Comparison of ENCODE assay signal across 11 cellular contexts in the genomic region with DNA sequence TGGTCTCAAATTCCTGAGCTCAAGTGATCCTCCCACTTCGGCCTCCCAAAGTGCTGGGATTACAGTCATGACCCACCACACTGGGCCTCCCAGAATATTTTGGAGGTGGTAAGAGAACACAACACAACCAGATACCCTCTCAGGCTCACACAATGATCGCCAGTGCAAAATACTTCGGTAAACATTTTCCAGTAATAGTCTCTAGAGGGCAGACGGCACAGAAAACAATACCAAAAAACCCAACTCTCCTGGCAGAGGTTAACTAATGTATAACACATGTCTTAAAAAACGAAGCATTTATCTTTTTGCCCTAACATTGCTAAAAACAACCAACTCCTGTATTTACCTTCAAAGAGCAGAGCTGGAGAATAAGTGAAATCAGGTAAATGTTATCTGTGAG. TPM values are rescaled to one million over a fixed set of nuclear protein-coding genes. Genes with fewer than 3 reads are reported as not detected.
A peak's percentile ranks its signal among the peaks of the same experiment; 100 is the strongest.
DNase-seq lines count a peak whose midpoint lies in the region; ATAC-seq, FAIRE-seq and TF ChIP-seq lines count a peak whose summit lies in the region.
"Had no signal": no experiment of that assay in that cellular context is flagged by ENCODE, and none has a peak within 500 bp of the region (broad histone marks: within the 10 kb centered on the region; RNA-seq: fewer than 3 reads in every experiment).

No MANE protein-coding gene starts in this region.

- H3K18ac ChIP-seq in mesenchymal stem cell (ENCODE audit: low read depth in 1 of 2, low read length in 2 of 2) = no peak overlapping the region

- intact Hi-C loops in CD14-positive monocyte (cut with micrococcal nuclease) = no loop called here
- intact Hi-C loops in activated T-helper 1 cell treated with anti-CD3 and anti-CD28 coated beads, Interleukin-12 subunit alpha, Interleukin-12 subunit beta, Interleukin-2, Interleukin-4 antibody, amounts not matched to agents 30 ng/mL and 10 ng/mL and 1 ng/mL, durations not matched to agents 14 hours and 24 hours and 36 hours (cut with micrococcal nuclease) = no loop called here
- intact Hi-C loops in heart right ventricle (cut with DNase I) = loop anchor here in 3 of 10 donors (10.0 kb wide), 3 partner anchors 59 to 129 kb away; no protein-coding TSS in a partner anchor

- H3K4me3 Mint-ChIP-seq in CD14-positive monocyte = no peak overlapping the region
- peak overlapping the region; percentile 12 for H3K4me3 Mint-ChIP-seq in activated T-helper 1 cell treated with anti-CD3 and anti-CD28 coated beads, Interleukin-12 subunit alpha, Interleukin-12 subunit beta, Interleukin-2, Interleukin-4 antibody, amounts not matched to agents 30 ng/mL and 10 ng/mL and 1 ng/mL, durations not matched to agents 14 hours and 24 hours and 36 hours
- H3K4me3 Mint-ChIP-seq: dendritic cell treated with granulocyte-macrophage colony-stimulating factor and Interleukin-4, amounts not matched to agents 40 ng/mL and 50 ng/mL, for 4 days had no signal

- no peaks in the 10 kb centered on the region for H3K27me3 Mint-ChIP-seq in CD14-positive monocyte (ENCODE audit: low read depth in 3 of 3)
- no peaks in the 10 kb centered on the region for H3K27me3 Mint-ChIP-seq in activated T-helper 1 cell treated with anti-CD3 and anti-CD28 coated beads, Interleukin-12 subunit alpha, Interleukin-12 subunit beta, Interleukin-2, Interleukin-4 antibody, amounts not matched to agents 30 ng/mL and 10 ng/mL and 1 ng/mL, durations not matched to agents 14 hours and 24 hours and 36 hours (ENCODE audit: insufficient read depth)
- H3K27me3 Mint-ChIP-seq: dendritic cell treated with granulocyte-macrophage colony-stimulating factor and Interleukin-4, amounts not matched to agents 40 ng/mL and 50 ng/mL, for 4 days had no signal

- H3K4me1 Mint-ChIP-seq in CD14-positive monocyte = peaks cover 28% of the 10 kb centered on the region
- H3K4me1 Mint-ChIP-seq in activated T-helper 1 cell treated with anti-CD3 and anti-CD28 coated beads, Interleukin-12 subunit alpha, Interleukin-12 subunit beta, Interleukin-2, Interleukin-4 antibody, amounts not matched to agents 30 ng/mL and 10 ng/mL and 1 ng/mL, durations not matched to agents 14 hours and 24 hours and 36 hours (ENCODE audit: low read depth) = peaks cover 46% of the 10 kb centered on the region

- H3K9me3 ChIP-seq in GM23248 (ENCODE audit: low read depth) = no peaks in the 10 kb centered on the region
- H3K9me3 ChIP-seq in mesenchymal stem cell (ENCODE audit: control insufficient read depth, low read length) = no peaks in the 10 kb centered on the region
- peaks cover 0 to 13% (median 4%) of the 10 kb centered on the region in 11 donors for H3K9me3 ChIP-seq in heart right ventricle

- peaks cover 55% of the 10 kb centered on the region for H4K20me1 ChIP-seq in GM23248 (ENCODE audit: insufficient read depth)

- H3K23ac ChIP-seq in mesenchymal stem cell (ENCODE audit: low read length in 2 of 2) = no peak overlapping the region

- H3K79me2 ChIP-seq in GM23248 (ENCODE audit: insufficient read depth) = peaks cover 100% of the 10 kb centered on the region

- peak overlapping the region; percentile 16 for H3K4me2 ChIP-seq in GM23248 (ENCODE audit: unreplicated experiment)
- no peak overlapping the region for H3K4me2 ChIP-seq in mesenchymal stem cell (ENCODE audit: low read length, poor library complexity, severe bottlenecking)

- H3K36me3 ChIP-seq in GM23248 (ENCODE audit: low read depth) (peaks cover 83% of the 10 kb centered on the region), mesenchymal stem cell (ENCODE audit: control insufficient read depth in 1 of 2, insufficient read depth in 2 of 2, low read depth in 1 of 2, low read length in 2 of 2) (peaks cover 51 to 86% of the 10 kb centered on the region in 2 experiments), heart right ventricle (peaks cover 3 to 100% (median 54%) of the 10 kb centered on the region in 9 donors)

- H3K4me1 ChIP-seq in GM23248 (ENCODE audit: insufficient read depth) (peaks cover 26% of the 10 kb centered on the region), mesenchymal stem cell (ENCODE audit: control insufficient read depth, insufficient read depth, low read depth, low read length) (peaks cover 6% of the 10 kb centered on the region), heart right ventricle (peaks cover 9 to 83% (median 69%) of the 10 kb centered on the region in 9 donors)

- peak overlapping the region in 4 of 7 donors; percentile 7 to 67 (median 20) for H3K27ac Mint-ChIP-seq in CD14-positive monocyte
- no peak overlapping the region for H3K27ac Mint-ChIP-seq in activated T-helper 1 cell treated with anti-CD3 and anti-CD28 coated beads, Interleukin-12 subunit alpha, Interleukin-12 subunit beta, Interleukin-2, Interleukin-4 antibody, amounts not matched to agents 30 ng/mL and 10 ng/mL and 1 ng/mL, durations not matched to agents 14 hours and 24 hours and 36 hours
- H3K27ac Mint-ChIP-seq: dendritic cell treated with granulocyte-macrophage colony-stimulating factor and Interleukin-4, amounts not matched to agents 40 ng/mL and 50 ng/mL, for 4 days had no signal

- in situ Hi-C loops in GM23248 (cut with MboI) = no loop called here

- no peak overlapping the region for H2BK12ac ChIP-seq in mesenchymal stem cell (ENCODE audit: low read length in 2 of 2)

- no peak for TF ChIP-seq CTCF in CD14-positive monocyte (IDR thresholded peaks at IDR 0.05)
- peak in 4 of 9 donors; percentile 6 to 27 (median 10) for TF ChIP-seq CTCF in heart right ventricle (IDR thresholded peaks at IDR 0.05)

- H3K27me3 ChIP-seq in GM23248 (replicated peaks; ENCODE audit: insufficient read depth) (no peaks in the 10 kb centered on the region), mesenchymal stem cell (ENCODE audit: control insufficient read depth in 1 of 2, insufficient read depth in 1 of 2, low read length in 2 of 2) (no peaks in the 10 kb centered on the region), heart right ventricle (no peaks in the 10 kb centered on the region)

- peaks cover 65 to 85% of the 10 kb centered on the region in 2 donors for H3K36me3 Mint-ChIP-seq in CD14-positive monocyte
- H3K36me3 Mint-ChIP-seq in activated T-helper 1 cell treated with anti-CD3 and anti-CD28 coated beads, Interleukin-12 subunit alpha, Interleukin-12 subunit beta, Interleukin-2, Interleukin-4 antibody, amounts not matched to agents 30 ng/mL and 10 ng/mL and 1 ng/mL, durations not matched to agents 14 hours and 24 hours and 36 hours (ENCODE audit: low read depth) = peaks cover 71% of the 10 kb centered on the region

- WGBS in GM23248 (ENCODE audit: low coverage in 1 of 2, low lambda C conversion rate in 2 of 2, missing lambda C conversion rate in 2 of 2), 2 experiments = 40 to 47% methylated on average over 5 of the region's 5 CpGs
- WGBS in mesenchymal stem cell = 98% methylated on average over 4 of the region's 5 CpGs
- 49 to 64% methylated on average over 5 of the region's 5 CpGs for WGBS in heart right ventricle, 2 donors

- H2BK120ac ChIP-seq in mesenchymal stem cell (ENCODE audit: low read depth, low read length) = no peak overlapping the region

- no peak overlapping the region for H3K4ac ChIP-seq in mesenchymal stem cell (ENCODE audit: low read depth in 1 of 2, low read length in 2 of 2)

- H2AFZ ChIP-seq in GM23248 (no peak overlapping the region), mesenchymal stem cell (ENCODE audit: low read depth, low read length) (no peak overlapping the region)

- H2BK5ac ChIP-seq in mesenchymal stem cell (ENCODE audit: low read depth, low read length, poor library complexity, severe bottlenecking) = no peak overlapping the region

- no peak overlapping the region for H2AK5ac ChIP-seq in mesenchymal stem cell (ENCODE audit: low read length, severe bottlenecking)

- H3K9me3 Mint-ChIP-seq in CD14-positive monocyte = peaks cover 0 to 6% (median 0%) of the 10 kb centered on the region in 7 donors
- peaks cover 6% of the 10 kb centered on the region for H3K9me3 Mint-ChIP-seq in activated T-helper 1 cell treated with anti-CD3 and anti-CD28 coated beads, Interleukin-12 subunit alpha, Interleukin-12 subunit beta, Interleukin-2, Interleukin-4 antibody, amounts not matched to agents 30 ng/mL and 10 ng/mL and 1 ng/mL, durations not matched to agents 14 hours and 24 hours and 36 hours

- no peaks in the 10 kb centered on the region for H3K79me1 ChIP-seq in mesenchymal stem cell (replicated peaks; ENCODE audit: low read length, poor library complexity, severe bottlenecking)

- H3K9me2 ChIP-seq in GM23248 (ENCODE audit: insufficient read depth) = no peaks in the 10 kb centered on the region

- no peak for FAIRE-seq in RCC 7860 (lab: Jason Lieb, UNC)

- H3K9ac ChIP-seq in GM23248 (peak overlapping the region; percentile 3; the same call in 1 of the 2 replicates), mesenchymal stem cell (ENCODE audit: low read length) (peak overlapping the region; percentile 42)

- H3K27ac ChIP-seq in GM23248 (no peak overlapping the region), mesenchymal stem cell (ENCODE audit: low read length, poor library complexity, severe bottlenecking) (no peak overlapping the region), heart right ventricle (no peak overlapping the region)

- H4K8ac ChIP-seq in mesenchymal stem cell (ENCODE audit: low read length) = no peak overlapping the region

- H2BK15ac ChIP-seq in mesenchymal stem cell (ENCODE audit: low read depth, poor library complexity, severe bottlenecking) = no peak overlapping the region

- H3K4me3 ChIP-seq in GM23248 (no peak overlapping the region), mesenchymal stem cell (ENCODE audit: insufficient read depth in 1 of 2, low read depth in 1 of 2, low read length in 2 of 2) (peak overlapping the region in 1 of 2 experiments; percentile 38), heart right ventricle (no peak overlapping the region)

- no peak overlapping the region for H3K14ac ChIP-seq in mesenchymal stem cell (ENCODE audit: low read length in 2 of 2)

- no peak for ATAC-seq in GM21529 (IDR thresholded peaks at IDR 0.05; ENCODE audit: unreplicated experiment)
- no peak for ATAC-seq in heart right ventricle
- ATAC-seq in HG03108 (IDR thresholded peaks at IDR 0.05; ENCODE audit: unreplicated experiment) = no peak

- no peak overlapping the region for H4K91ac ChIP-seq in mesenchymal stem cell (ENCODE audit: low read length)

- DNase-seq in CD14-positive monocyte (ENCODE audit: low spot score) = no peak
- peak; percentile 56 for DNase-seq in GM23248
- DNase-seq in activated T-helper 1 cell treated with anti-CD3 and anti-CD28 coated beads, Interleukin-12 subunit alpha, Interleukin-12 subunit beta, Interleukin-2, Interleukin-4 antibody, amounts not matched to agents 30 ng/mL and 10 ng/mL and 1 ng/mL, durations not matched to agents 14 hours and 24 hours and 36 hours (ENCODE audit: low spot score) = no peak
- no peak for DNase-seq in mesenchymal stem cell
- no peak for DNase-seq in RCC 7860 (ENCODE audit: low spot score)
- no peak for DNase-seq in heart right ventricle
- DNase-seq: activated effector memory CD4-positive, alpha-beta T cell treated with Interleukin-2 at 50 U/mL for 16 hours; NCI-H1092 treated with DMSO at 0.1 percent for 48 hours had no signal

- H3F3A ChIP-seq in GM23248 (ENCODE audit: insufficient read depth) = peaks cover 30% of the 10 kb centered on the region

RNA-seq across cellular contexts. Expression of a gene that starts 10.5 kb away (rescaled TPM):
- polyA plus RNA-seq in CD14-positive monocyte (10 to 100 TPM in 1 of 2 donors, 1 to 10 TPM in 1; 8.7 to 13.7 TPM), GM23248 (2016; fragmentation: Nextera tagmentation; extraction: Ambion mirVana) (4.8 and 5.2 TPM in 2 replicates), heart right ventricle (10 to 100 TPM in 1 of 2 donors, 1 to 10 TPM in 1; 7.1 to 11.5 TPM)
- total RNA-seq in GM23248 (2014; rRNA removed; shearing (Covaris generic)) = 30.9 and 31.6 TPM in 2 replicates
- total RNA-seq in activated T-helper 1 cell treated with anti-CD3 and anti-CD28 coated beads, Interleukin-12 subunit alpha, Interleukin-12 subunit beta, Interleukin-2, Interleukin-4 antibody, amounts not matched to agents 30 ng/mL and 10 ng/mL and 1 ng/mL, durations not matched to agents 14 hours and 24 hours and 36 hours = 92.2 and 95.5 TPM in 2 replicates
- polyA plus RNA-seq in mesenchymal stem cell (2013, experiment 1 of 2) = 24.4 TPM
- 22.7 TPM for polyA plus RNA-seq in mesenchymal stem cell (2013, experiment 2 of 2)
- 10 to 100 TPM; 32.1 to 58.3 (median 39.6) TPM for total RNA-seq in heart right ventricle

RNA-seq across cellular contexts. Expression of a gene that starts 36.8 kb away (rescaled TPM):
- polyA plus RNA-seq in CD14-positive monocyte (not detected), GM23248 (2016; fragmentation: Nextera tagmentation; extraction: Ambion mirVana) (not detected in 2 replicates), heart right ventricle (not detected)
- total RNA-seq in GM23248 (2014; rRNA removed; shearing (Covaris generic)) = not detected in 2 replicates
- not detected in 2 replicates for total RNA-seq in activated T-helper 1 cell treated with anti-CD3 and anti-CD28 coated beads, Interleukin-12 subunit alpha, Interleukin-12 subunit beta, Interleukin-2, Interleukin-4 antibody, amounts not matched to agents 30 ng/mL and 10 ng/mL and 1 ng/mL, durations not matched to agents 14 hours and 24 hours and 36 hours
- polyA plus RNA-seq in mesenchymal stem cell (2013, experiment 1 of 2) = not detected
- not detected for polyA plus RNA-seq in mesenchymal stem cell (2013, experiment 2 of 2)
- total RNA-seq in heart right ventricle = not detected
